In the genomic region with DNA sequence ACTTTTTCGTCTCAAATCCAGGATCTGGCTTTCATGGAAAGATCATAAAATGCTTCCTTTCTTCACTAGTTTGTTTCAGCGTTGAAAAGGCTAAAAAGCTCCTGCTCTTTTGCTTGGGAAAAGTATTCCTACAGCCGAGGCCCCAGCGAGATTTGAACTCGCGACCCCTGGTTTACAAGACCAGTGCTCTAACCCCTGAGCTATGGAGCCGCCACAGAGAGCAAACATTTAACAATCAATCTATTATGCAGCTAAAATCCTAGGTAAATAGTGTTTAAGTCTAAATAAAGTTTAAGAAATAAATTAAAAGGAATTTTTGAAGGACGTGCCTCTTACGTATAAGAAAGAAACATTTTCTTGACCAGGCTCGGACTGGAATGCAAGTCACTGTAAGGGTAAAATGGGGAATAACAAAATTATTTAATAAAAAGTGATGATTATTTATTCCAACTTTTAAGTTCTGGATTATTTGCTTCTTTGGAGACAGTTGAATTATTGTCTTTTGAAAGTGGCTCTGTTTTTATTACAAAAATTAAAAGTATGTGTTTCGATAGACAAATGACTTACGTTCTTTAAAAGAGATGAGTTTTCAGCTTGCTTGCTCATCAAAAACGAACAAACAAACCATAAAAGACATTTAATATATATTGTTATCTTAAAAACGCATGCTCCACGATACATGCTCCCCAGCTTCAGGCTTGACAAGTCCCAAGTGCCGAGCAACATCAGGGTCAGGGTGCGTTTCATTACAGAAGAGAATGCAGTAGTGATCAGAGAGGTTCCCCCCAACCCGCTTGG, we compare ENCODE assay signal across 8 cellular contexts. TPM values are rescaled to one million over a fixed set of nuclear protein-coding genes. Genes with fewer than 3 reads are reported as not detected.
DNase-seq lines count a peak whose midpoint lies in the region; ATAC-seq, FAIRE-seq and TF ChIP-seq lines count a peak whose summit lies in the region.

No MANE protein-coding gene starts in this region.

- TF ChIP-seq CTCF in SK-N-SH (IDR thresholded peaks at IDR 0.05), result no peak
- no peak for TF ChIP-seq CTCF in GM12878 (IDR thresholded peaks at IDR 0.05 in 2 of 3, conservative IDR thresholded peaks at IDR 0.05 in 1 of 3; ENCODE audit: control insufficient read depth in 2 of 3, extremely low read depth in 1 of 3, insufficient read depth in 1 of 3, low read depth in 3 of 3, low read length in 3 of 3)
- no peak for TF ChIP-seq CTCF in RWPE1 (conservative IDR thresholded peaks at IDR 0.05; ENCODE audit: low read depth)

- no TSS peak for BruUV-seq in GM12878 (replicated peaks; lab: Mats Ljungman, UMichigan)

- H3K27me3 ChIP-seq in BLaER1, result peaks cover 84% of the 10 kb centered on the region
- peaks cover 48% of the 10 kb centered on the region for H3K27me3 ChIP-seq in HUES48 (ENCODE audit: control insufficient read depth, insufficient read depth, low read length)
- peaks cover 23% of the 10 kb centered on the region; the same call in 1 of the 2 replicates for H3K27me3 ChIP-seq in SK-N-SH (ENCODE audit: insufficient read depth)
- H3K27me3 ChIP-seq in GM12878 (replicated peaks in 1 of 2; ENCODE audit: control insufficient read depth in 2 of 2, insufficient read depth in 2 of 2, low read length in 1 of 2), result peaks cover 0 to 2% of the 10 kb centered on the region in 2 experiments; a peak in 2 of 4 replicates

- H3K9me3 ChIP-seq in BLaER1, result peaks cover 34% of the 10 kb centered on the region
- no peaks in the 10 kb centered on the region for H3K9me3 ChIP-seq in HUES48 (ENCODE audit: control insufficient read depth, insufficient read depth, low read length)
- no peaks in the 10 kb centered on the region for H3K9me3 ChIP-seq in SK-N-SH
- H3K9me3 ChIP-seq in GM12878 (replicated peaks; ENCODE audit: control insufficient read depth, insufficient read depth, low read length), result no peaks in the 10 kb centered on the region

- peak overlapping the region; percentile 77; the same call in 1 of the 2 replicates for H2AFZ ChIP-seq in SK-N-SH (ENCODE audit: low read depth)
- H2AFZ ChIP-seq in GM12878 (ENCODE audit: control insufficient read depth, low read depth, low read length), result peak overlapping the region; percentile 33; the same call in 1 of the 2 replicates

- WGBS in SK-N-SH (ENCODE audit: low lambda C conversion rate), result 1% methylated on average over 18 of the region's 18 CpGs
- 4% methylated on average over 18 of the region's 18 CpGs for WGBS in GM12878 (ENCODE audit: insufficient coverage, insufficient replicate concordance, low lambda C conversion rate, missing lambda C conversion rate)

- TF ChIP-seq RAD21 in SK-N-SH (IDR thresholded peaks at IDR 0.05; ENCODE audit: low read length) (no peak), GM12878 (IDR thresholded peaks at IDR 0.05; ENCODE audit: insufficient read depth, low read depth, low read length) (no peak)

- peak; percentile 28 for ATAC-seq in GM12878

- intact Hi-C loops in GM12878 (cut with micrococcal nuclease; ENCODE audit: unreplicated experiment), result loop anchor here (1.0 kb wide), 2 partner anchors 18 to 52 kb away; no protein-coding TSS in a partner anchor

- no peak overlapping the region for H3K27ac ChIP-seq in BLaER1
- no peak overlapping the region for H3K27ac ChIP-seq in HUES48 (ENCODE audit: low read depth, low read length)
- H3K27ac ChIP-seq in SK-N-SH (ENCODE audit: low read depth in 2 of 2, low read length in 1 of 2), result no peak overlapping the region
- H3K27ac ChIP-seq in GM12878 (ENCODE audit: control insufficient read depth, insufficient read depth), result no peak overlapping the region; the same call in 1 of the 2 replicates
- H3K27ac ChIP-seq in RWPE1, result no peak overlapping the region

- in situ Hi-C loops in GM12878 (cut with MboI), result loop anchor here (5.0 kb wide), 1 partner anchor 51 kb away; the partner anchor contains the start of gene RNASE4

- H3K4me2 ChIP-seq in BLaER1 (peak overlapping the region; percentile 81), SK-N-SH (peak overlapping the region; percentile 93), GM12878 (ENCODE audit: control insufficient read depth, insufficient read depth) (peak overlapping the region; percentile 99)

- RAD21 ChIA-PET in GM12878 (lab: Charles Lee; ENCODE audit: unreplicated experiment), result interaction anchor here (0.8 to 3.1 kb wide), 11 partner anchors 9 to 303 kb away, joined by 3 to 38 read pairs (median 5); partner anchors contain the start of genes PARP2 and RNASE4

- H3K9me2 ChIP-seq in SK-N-SH, result no peaks in the 10 kb centered on the region

- POLR2A ChIA-PET in SK-N-SH (lab: Yijun Ruan, JAX), result interaction anchor here (0.7 kb wide), 1 partner anchor 59 kb away, joined by 3 read pairs; no protein-coding TSS in a partner anchor
- POLR2A ChIA-PET in GM12878 (lab: Charles Lee), result interaction anchor here (1.2 to 2.1 kb wide), 5 partner anchors 9 to 57 kb away, joined by 3 to 8 read pairs (median 5); no protein-coding TSS in a partner anchor
- POLR2A ChIA-PET in RWPE1 (lab: Yijun Ruan, JAX; ENCODE audit: low non-redundant PET), result interaction anchor here (1.1 kb wide), 1 partner anchor 53 kb away, joined by 3 read pairs; the partner anchor contains the start of gene RNASE4

- H3K9ac ChIP-seq in BLaER1 (no peak overlapping the region), HUES48 (ENCODE audit: low read depth, low read length) (no peak overlapping the region), SK-N-SH (no peak overlapping the region; the same call in 1 of the 2 replicates), GM12878 (ENCODE audit: control insufficient read depth, insufficient read depth, low read length) (peak overlapping the region; percentile 62; the same call in 1 of the 2 replicates)

- H3K79me2 ChIP-seq in SK-N-SH (ENCODE audit: insufficient read depth), result no peaks in the 10 kb centered on the region
- H3K79me2 ChIP-seq in GM12878 (ENCODE audit: control insufficient read depth, insufficient read depth, low read length), result no peaks in the 10 kb centered on the region

- CTCF ChIA-PET in SK-N-SH (lab: Yijun Ruan, JAX), result interaction anchor here (1.0 to 1.8 kb wide), 2 partner anchors 21 to 43 kb away, joined by 3 to 4 read pairs; no protein-coding TSS in a partner anchor
- CTCF ChIA-PET in GM12878 (lab: Yijun Ruan, JAX), result interaction anchor here (0.6 to 3.7 kb wide), 19 partner anchors 10 to 303 kb away, joined by 3 to 19 read pairs (median 5); partner anchors contain the start of genes ANG, PARP2 and RNASE4
- CTCF ChIA-PET in RWPE1 (lab: Yijun Ruan, JAX), result interaction anchor here (0.5 to 2.2 kb wide), 6 partner anchors 18 to 304 kb away, joined by 3 to 9 read pairs (median 4); no protein-coding TSS in a partner anchor

- SMC1A ChIA-PET in GM12878 (lab: Charles Lee; ENCODE audit: uncharacterized antibody, unreplicated experiment), result interaction anchor here (0.7 to 5.2 kb wide), 16 partner anchors 9 to 303 kb away, joined by 3 to 49 read pairs (median 6); partner anchors contain the start of gene RNASE4

- no peak for DNase-seq in SK-N-SH
- no peak for DNase-seq in GM12878 (ENCODE audit: low read depth, low spot score)
- peak in 2 of 3 donors; percentile 52 to 70 for DNase-seq in stimulated activated CD4-positive, alpha-beta T cell treated with anti-CD3 and anti-CD28 coated beads, Interleukin-12 subunit alpha, Interleukin-12 subunit beta, amount 100 ng/mL, for 48 hours (ENCODE audit: low read depth in 2 of 3, low spot score in 1 of 3)
- DNase-seq in retina, result no peak
- DNase-seq in RWPE1 (ENCODE audit: low spot score), result no peak

- H3K4me3 ChIP-seq in BLaER1, result peak overlapping the region; percentile 58
- H3K4me3 ChIP-seq in HUES48 (ENCODE audit: low read depth, low read length), result peak overlapping the region; percentile 88
- H3K4me3 ChIP-seq in SK-N-SH (ENCODE audit: low read depth in 2 of 2, low read length in 1 of 2), result peak overlapping the region; percentile 51 to 66
- peak overlapping the region; percentile 88 for H3K4me3 ChIP-seq in GM12878
- H3K4me3 ChIP-seq in iPS-11a (ENCODE audit: low read depth, low read length), result peak overlapping the region; percentile 88

- TF ChIP-seq EP300 in SK-N-SH (IDR thresholded peaks at IDR 0.05; ENCODE audit: borderline replicate concordance in 1 of 2, low read depth in 1 of 2, low read length in 1 of 2), result no peak
- peak in 1 of 2 experiments; percentile 55; a peak in 1 of 4 replicates for TF ChIP-seq EP300 in GM12878 (IDR thresholded peaks at IDR 0.05; ENCODE audit: borderline replicate concordance in 1 of 2, control insufficient read depth in 1 of 2, low read depth in 2 of 2, low read length in 2 of 2)

- no peak for TF ChIP-seq POLR2A in GM12878 (IDR thresholded peaks at IDR 0.05; ENCODE audit: low read depth, low read length)

- H3K4me1 ChIP-seq in BLaER1 (peaks cover 23% of the 10 kb centered on the region), HUES48 (ENCODE audit: control insufficient read depth, insufficient read depth, low read length) (peaks cover 19% of the 10 kb centered on the region), SK-N-SH (ENCODE audit: control insufficient read depth in 1 of 2, insufficient read depth in 2 of 2, low read depth in 1 of 2, low read length in 1 of 2) (peaks cover 0 to 19% of the 10 kb centered on the region in 2 experiments; a peak in 2 of 4 replicates), GM12878 (ENCODE audit: control insufficient read depth, insufficient read depth, low read length) (peaks cover 7% of the 10 kb centered on the region; the same call in 1 of the 2 replicates)

- H4K20me1 ChIP-seq in BLaER1 (peaks cover 26% of the 10 kb centered on the region; the same call in 1 of the 2 replicates), SK-N-SH (ENCODE audit: insufficient read depth) (peaks cover 7% of the 10 kb centered on the region), GM12878 (ENCODE audit: control insufficient read depth, insufficient read depth) (no peaks in the 10 kb centered on the region)

- no peaks in the 10 kb centered on the region for H3K36me3 ChIP-seq in BLaER1
- H3K36me3 ChIP-seq in HUES48 (ENCODE audit: control insufficient read depth, insufficient read depth, low read length), result no peaks in the 10 kb centered on the region
- H3K36me3 ChIP-seq in SK-N-SH (replicated peaks in 1 of 2; ENCODE audit: control insufficient read depth in 1 of 2, insufficient read depth in 2 of 2, low read length in 1 of 2), result no peaks in the 10 kb centered on the region
- no peaks in the 10 kb centered on the region for H3K36me3 ChIP-seq in GM12878 (ENCODE audit: control insufficient read depth in 2 of 2, insufficient read depth in 2 of 2, low read length in 1 of 2)

- FAIRE-seq in GM12878 (lab: Jason Lieb, UNC), result no peak

- H3F3A ChIP-seq in SK-N-SH (replicated peaks; ENCODE audit: insufficient read depth), result peaks cover 20% of the 10 kb centered on the region

RNA-seq across cellular contexts. Expression of gene OR6S1, which starts 10.3 kb away (rescaled TPM):
- polyA plus RNA-seq in SK-N-SH (2012; rRNA removed), result not detected in 2 replicates
- polyA plus RNA-seq in SK-N-SH (2012; cell fraction: cytosol; rRNA removed), result not detected in 2 replicates
- not detected in 2 replicates for polyA plus RNA-seq in SK-N-SH (2012; cell fraction: nucleus; rRNA removed)
- 12.5 and 19.1 TPM in 2 replicates for total RNA-seq in GM12878 (2013; cell fraction: nucleolus; rRNA removed)
- 0.62 and 0.76 TPM in 2 replicates for total RNA-seq in GM12878 (2014; rRNA removed)
- 0.64 and 0.67 TPM in 2 replicates for total RNA-seq in GM12878 (2014; rRNA removed; fragmentation: Illumina TruSeq; extraction: Trizol)
- total RNA-seq in GM12878 (2021), result 0.51 and 0.66 TPM in 2 replicates
- 0.66 TPM for polyA plus RNA-seq in GM12878 (2011; ENCODE audit: low read depth)
- polyA plus RNA-seq in GM12878 (2011; rRNA removed), result 0.09 and 0.24 TPM in 2 replicates
- 0.12 and 0.24 TPM in 2 replicates for polyA plus RNA-seq in GM12878 (2011; cell fraction: cytosol; rRNA removed)
- polyA plus RNA-seq in GM12878 (2011; cell fraction: nucleus; rRNA removed), result 0.70 and 1.1 TPM in 2 replicates
- polyA plus RNA-seq in GM12878 (2012), result 0.16 and 0.27 TPM in 2 replicates
- polyA plus RNA-seq in GM12878 (2014; fragmentation: Illumina TruSeq; extraction: Trizol), result 0.22 TPM in 1 of 2 replicates, not detected in the other
- polyA plus RNA-seq in GM12878 (2014; fragmentation: Nextera tagmentation; extraction: Ambion mirVana), result not detected
- 0.35 and 0.42 TPM in 2 replicates for polyA plus RNA-seq in GM12878 (2014; rRNA removed)
- polyA plus RNA-seq in GM12878 (2016; fragmentation: Nextera tagmentation; extraction: Ambion mirVana), result not detected
- polyA minus RNA-seq in GM12878 (2011; rRNA and poly(A)+ RNA removed), result 0.80 TPM in 1 of 2 replicates, not detected in the other
- polyA minus RNA-seq in GM12878 (2011; cell fraction: cytosol; rRNA and poly(A)+ RNA removed), result not detected in 2 replicates
- polyA minus RNA-seq in GM12878 (2011; cell fraction: nucleus; rRNA and poly(A)+ RNA removed), result 0.48 and 0.86 TPM in 2 replicates

RNA-seq across cellular contexts. Expression of gene RNASE12, which starts 40.0 kb away (rescaled TPM):
- polyA plus RNA-seq in SK-N-SH (2012; rRNA removed) (not detected in 2 replicates), GM12878 (2011; rRNA removed) (not detected in 2 replicates), GM12878 (2014; fragmentation: Illumina TruSeq; extraction: Trizol) (not detected in 2 replicates), GM12878 (2014; fragmentation: Nextera tagmentation; extraction: Ambion mirVana) (not detected), GM12878 (2014; rRNA removed) (not detected in 2 replicates), GM12878 (2016; fragmentation: Nextera tagmentation; extraction: Ambion mirVana) (not detected)
- not detected in 2 replicates for polyA plus RNA-seq in SK-N-SH (2012; cell fraction: cytosol; rRNA removed)
- not detected in 2 replicates for polyA plus RNA-seq in SK-N-SH (2012; cell fraction: nucleus; rRNA removed)
- total RNA-seq in GM12878 (2013; cell fraction: nucleolus; rRNA removed), result not detected in 2 replicates
- total RNA-seq in GM12878 (2014; rRNA removed) (not detected in 2 replicates), GM12878 (2014; rRNA removed; fragmentation: Illumina TruSeq; extraction: Trizol) (not detected in 2 replicates), GM12878 (2021) (not detected in 2 replicates)
- not detected for polyA plus RNA-seq in GM12878 (2011; ENCODE audit: low read depth)
- not detected in 2 replicates for polyA plus RNA-seq in GM12878 (2011; cell fraction: cytosol; rRNA removed)
- not detected in 2 replicates for polyA plus RNA-seq in GM12878 (2011; cell fraction: nucleus; rRNA removed)
- polyA plus RNA-seq in GM12878 (2012), result not detected in 2 replicates
- not detected in 2 replicates for polyA minus RNA-seq in GM12878 (2011; rRNA and poly(A)+ RNA removed)
- not detected in 2 replicates for polyA minus RNA-seq in GM12878 (2011; cell fraction: cytosol; rRNA and poly(A)+ RNA removed)
- not detected in 2 replicates for polyA minus RNA-seq in GM12878 (2011; cell fraction: nucleus; rRNA and poly(A)+ RNA removed)

RNA-seq across cellular contexts. Expression of gene RNASE11, which starts 43.4 kb away (rescaled TPM):
- not detected in 2 replicates for polyA plus RNA-seq in SK-N-SH (2012; rRNA removed)
- not detected in 2 replicates for polyA plus RNA-seq in SK-N-SH (2012; cell fraction: cytosol; rRNA removed)
- polyA plus RNA-seq in SK-N-SH (2012; cell fraction: nucleus; rRNA removed), result not detected in 2 replicates
- total RNA-seq in GM12878 (2013; cell fraction: nucleolus; rRNA removed), result not detected in 2 replicates
- total RNA-seq in GM12878 (2014; rRNA removed), result not detected in 2 replicates
- total RNA-seq in GM12878 (2014; rRNA removed; fragmentation: Illumina TruSeq; extraction: Trizol), result not detected in 2 replicates
- total RNA-seq in GM12878 (2021), result not detected in 2 replicates
- not detected for polyA plus RNA-seq in GM12878 (2011; ENCODE audit: low read depth)
- not detected in 2 replicates for polyA plus RNA-seq in GM12878 (2011; rRNA removed)
- not detected in 2 replicates for polyA plus RNA-seq in GM12878 (2011; cell fraction: cytosol; rRNA removed)
- polyA plus RNA-seq in GM12878 (2011; cell fraction: nucleus; rRNA removed), result not detected in 2 replicates
- polyA plus RNA-seq in GM12878 (2012), result not detected in 2 replicates
- polyA plus RNA-seq in GM12878 (2014; fragmentation: Illumina TruSeq; extraction: Trizol), result not detected in 2 replicates
- not detected for polyA plus RNA-seq in GM12878 (2014; fragmentation: Nextera tagmentation; extraction: Ambion mirVana)
- not detected in 2 replicates for polyA plus RNA-seq in GM12878 (2014; rRNA removed)
- polyA plus RNA-seq in GM12878 (2016; fragmentation: Nextera tagmentation; extraction: Ambion mirVana), result not detected
- polyA minus RNA-seq in GM12878 (2011; rRNA and poly(A)+ RNA removed), result not detected in 2 replicates
- polyA minus RNA-seq in GM12878 (2011; cell fraction: cytosol; rRNA and poly(A)+ RNA removed), result not detected in 2 replicates
- polyA minus RNA-seq in GM12878 (2011; cell fraction: nucleus; rRNA and poly(A)+ RNA removed), result not detected in 2 replicates

RNA-seq across cellular contexts. Expression of gene RNASE4, which starts 53.1 kb away (rescaled TPM):
- 11.6 and 12.4 TPM in 2 replicates for polyA plus RNA-seq in SK-N-SH (2012; rRNA removed)
- 7.3 and 10.8 TPM in 2 replicates for polyA plus RNA-seq in SK-N-SH (2012; cell fraction: cytosol; rRNA removed)
- polyA plus RNA-seq in SK-N-SH (2012; cell fraction: nucleus; rRNA removed), result 4.0 and 6.2 TPM in 2 replicates
- total RNA-seq in GM12878 (2013; cell fraction: nucleolus; rRNA removed), result 1.3 and 2.4 TPM in 2 replicates
- 1.1 and 2.0 TPM in 2 replicates for total RNA-seq in GM12878 (2014; rRNA removed)
- 1.3 and 1.6 TPM in 2 replicates for total RNA-seq in GM12878 (2014; rRNA removed; fragmentation: Illumina TruSeq; extraction: Trizol)
- 0.29 and 1.1 TPM in 2 replicates for total RNA-seq in GM12878 (2021)
- 1.0 TPM for polyA plus RNA-seq in GM12878 (2011; ENCODE audit: low read depth)
- polyA plus RNA-seq in GM12878 (2011; rRNA removed), result 0.87 and 1.1 TPM in 2 replicates
- polyA plus RNA-seq in GM12878 (2011; cell fraction: cytosol; rRNA removed), result 1.1 and 1.5 TPM in 2 replicates
- 0.60 and 1.4 TPM in 2 replicates for polyA plus RNA-seq in GM12878 (2011; cell fraction: nucleus; rRNA removed)
- polyA plus RNA-seq in GM12878 (2012), result 1.2 and 1.5 TPM in 2 replicates
- polyA plus RNA-seq in GM12878 (2014; fragmentation: Illumina TruSeq; extraction: Trizol), result 0.29 and 1.3 TPM in 2 replicates
- 1 to 10 TPM; 1.2 to 2.6 TPM for polyA plus RNA-seq in GM12878 (2014; fragmentation: Nextera tagmentation; extraction: Ambion mirVana)
- polyA plus RNA-seq in GM12878 (2014; rRNA removed), result 1.0 and 1.9 TPM in 2 replicates
- 1 to 10 TPM; 1.4 to 1.9 TPM for polyA plus RNA-seq in GM12878 (2016; fragmentation: Nextera tagmentation; extraction: Ambion mirVana)
- polyA minus RNA-seq in GM12878 (2011; rRNA and poly(A)+ RNA removed), result 1.7 and 1.8 TPM in 2 replicates
- not detected in 2 replicates for polyA minus RNA-seq in GM12878 (2011; cell fraction: cytosol; rRNA and poly(A)+ RNA removed)
- polyA minus RNA-seq in GM12878 (2011; cell fraction: nucleus; rRNA and poly(A)+ RNA removed), result 0.36 and 0.48 TPM in 2 replicates

RNA-seq across cellular contexts. Expression of gene ANG, which starts 57.3 kb away (rescaled TPM):
- polyA plus RNA-seq in SK-N-SH (2012; rRNA removed), result 3.6 and 3.9 TPM in 2 replicates
- 3.6 and 4.0 TPM in 2 replicates for polyA plus RNA-seq in SK-N-SH (2012; cell fraction: cytosol; rRNA removed)
- 2.2 and 3.0 TPM in 2 replicates for polyA plus RNA-seq in SK-N-SH (2012; cell fraction: nucleus; rRNA removed)
- total RNA-seq in GM12878 (2013; cell fraction: nucleolus; rRNA removed), result 1.6 and 2.6 TPM in 2 replicates
- 2.1 TPM in 2 replicates for total RNA-seq in GM12878 (2014; rRNA removed)
- total RNA-seq in GM12878 (2014; rRNA removed; fragmentation: Illumina TruSeq; extraction: Trizol), result 1.8 and 1.9 TPM in 2 replicates
- 1.8 and 2.6 TPM in 2 replicates for total RNA-seq in GM12878 (2021)
- 2.6 TPM for polyA plus RNA-seq in GM12878 (2011; ENCODE audit: low read depth)
- polyA plus RNA-seq in GM12878 (2011; rRNA removed), result 1.0 and 1.1 TPM in 2 replicates
- 1.3 and 1.9 TPM in 2 replicates for polyA plus RNA-seq in GM12878 (2011; cell fraction: cytosol; rRNA removed)
- 0.57 and 0.76 TPM in 2 replicates for polyA plus RNA-seq in GM12878 (2011; cell fraction: nucleus; rRNA removed)
- polyA plus RNA-seq in GM12878 (2012), result 1.8 and 2.2 TPM in 2 replicates
- polyA plus RNA-seq in GM12878 (2014; fragmentation: Illumina TruSeq; extraction: Trizol), result 2.7 and 3.2 TPM in 2 replicates
- 1 to 10 TPM; 2.9 to 5.9 TPM for polyA plus RNA-seq in GM12878 (2014; fragmentation: Nextera tagmentation; extraction: Ambion mirVana)
- 2.2 and 2.3 TPM in 2 replicates for polyA plus RNA-seq in GM12878 (2014; rRNA removed)
- polyA plus RNA-seq in GM12878 (2016; fragmentation: Nextera tagmentation; extraction: Ambion mirVana), result 1 to 10 TPM; 1.9 to 2.0 TPM
- polyA minus RNA-seq in GM12878 (2011; rRNA and poly(A)+ RNA removed), result 0.82 and 1.5 TPM in 2 replicates
- not detected in 2 replicates for polyA minus RNA-seq in GM12878 (2011; cell fraction: cytosol; rRNA and poly(A)+ RNA removed)
- not detected in 2 replicates for polyA minus RNA-seq in GM12878 (2011; cell fraction: nucleus; rRNA and poly(A)+ RNA removed)

Comparison
In these comparisons a context has a peak if more than half of its experiments do, and no peak if none do; other contexts are left out.
1. DNase-seq: peak in stimulated activated CD4-positive, alpha-beta T cell treated with anti-CD3 and anti-CD28 coated beads, Interleukin-12 subunit alpha, Interleukin-12 subunit beta, amount 100 ng/mL, for 48 hours (2 of 3); none in SK-N-SH (single experiment), GM12878 (single experiment), retina (single experiment) and RWPE1 (single experiment).
2. Peak in every context shown above with its lines, with median percentiles within 50 percentile points of each other: H3K4me2 ChIP-seq and H3K4me3 ChIP-seq.